ENCODE assay signal across 17 cellular contexts in the genomic region with DNA sequence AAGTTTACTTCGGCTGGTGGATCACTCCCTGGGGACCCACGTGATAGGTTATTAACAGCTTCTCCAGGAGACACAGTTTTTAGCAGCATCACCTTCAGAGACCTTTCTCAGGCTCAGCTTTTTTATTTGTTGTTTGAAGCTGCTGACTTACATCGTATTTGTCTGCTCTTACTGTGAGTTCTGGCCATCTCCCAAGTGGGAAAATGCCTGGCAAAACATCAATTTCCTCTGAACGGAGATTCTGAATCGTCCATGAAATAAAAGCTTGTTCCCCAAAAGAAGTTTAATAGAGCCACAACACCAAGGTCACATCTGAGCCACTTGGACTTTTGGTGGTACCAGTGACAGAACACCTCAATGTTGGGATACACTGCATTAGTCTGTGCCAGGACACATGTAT.
"Had no signal": no experiment of that assay in that cellular context is flagged by ENCODE, and none has a peak within 500 bp of the region (broad histone marks: within the 10 kb centered on the region; RNA-seq: fewer than 3 reads in every experiment).

No MANE protein-coding gene starts in this region.

- DNase-seq: effector memory CD4-positive, alpha-beta T cell; erythroblast; immature natural killer cell; left ventricle myocardium superior; mesenchymal stem cell; midbrain; occipital lobe; pancreas; right cardiac atrium; small intestine; stimulated activated CD4-positive, alpha-beta T cell treated with anti-CD3 and anti-CD28 coated beads, Interleukin-12 subunit alpha, Interleukin-12 subunit beta, amount 100 ng/mL, for 4 hours; stimulated activated naive CD4-positive, alpha-beta T cell treated with Interleukin-2 at 50 U/mL for 16 hours; thyroid gland had no signal

- ATAC-seq: gastroesophageal sphincter; left ventricle myocardium superior; natural killer cell treated with Interleukin-12 subunit alpha and Interleukin-12 subunit beta and Interleukin-15 and Interleukin-18, amount 100 ng/mL, for 72 hours; pancreas; right cardiac atrium had no signal

- H3K4me3 ChIP-seq: coronary artery, gastroesophageal sphincter, lung, pancreas, thyroid gland had no signal
